Comparison of ENCODE assay signal across 8 cellular contexts in the genomic region with DNA sequence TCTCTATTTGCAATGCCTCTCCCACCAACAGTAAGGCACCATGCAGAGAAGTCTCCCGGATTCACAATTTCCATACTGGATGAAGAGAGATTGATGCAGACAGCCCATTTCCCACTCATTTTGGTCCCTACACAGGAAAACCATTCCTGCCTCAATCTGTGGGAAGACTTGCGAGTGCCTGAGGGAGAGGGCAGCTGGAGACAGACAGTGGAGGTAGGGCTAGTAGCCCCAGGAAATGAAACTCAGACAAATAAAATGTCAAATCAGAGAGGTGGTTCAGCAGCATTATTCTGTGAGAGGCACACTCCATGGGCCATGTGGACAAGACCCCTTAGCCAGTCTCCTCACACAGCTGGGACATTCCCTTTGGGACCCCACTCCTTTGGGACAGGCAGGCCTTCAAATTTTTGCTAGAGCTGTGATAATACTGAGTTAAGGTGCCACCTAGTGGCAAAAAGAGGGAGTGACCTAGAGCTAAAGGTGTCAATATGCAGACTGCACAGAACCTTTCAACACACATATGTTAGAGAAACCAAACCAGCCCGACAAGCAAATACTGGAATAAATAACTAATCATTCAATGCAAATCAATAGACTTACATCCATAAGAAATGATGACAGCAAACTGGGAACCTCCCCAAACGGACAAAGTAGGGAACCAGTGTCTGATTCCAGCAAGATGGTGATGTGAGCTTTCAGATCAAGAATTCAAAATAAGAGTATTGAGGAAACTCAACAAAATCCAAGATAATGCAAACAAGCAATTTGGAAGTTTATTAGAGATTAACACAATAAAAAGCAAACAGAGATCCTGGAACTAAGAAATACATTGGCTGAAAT.
DNase-seq lines count a peak whose midpoint lies in the region; ATAC-seq, FAIRE-seq and TF ChIP-seq lines count a peak whose summit lies in the region.

No MANE protein-coding gene starts in this region.

- H3K9me3 ChIP-seq in Caco-2: no peaks in the 10 kb centered on the region
- H3K9me3 ChIP-seq in small intestine (ENCODE audit: control insufficient read depth, low read depth): no peaks in the 10 kb centered on the region

- H3K4me1 Mint-ChIP-seq in Caco-2 (ENCODE audit: low read depth, unreplicated experiment): no peaks in the 10 kb centered on the region

- WGBS in small intestine, 3 donors: 59 to 71% (median 64%) methylated on average over 4 of the region's 4 CpGs

- H3K9me3 Mint-ChIP-seq in Caco-2 (ENCODE audit: unreplicated experiment): no peaks in the 10 kb centered on the region

- no peaks in the 10 kb centered on the region for H3K36me3 Mint-ChIP-seq in Caco-2 (ENCODE audit: insufficient read depth, unreplicated experiment)

- H3K27me3 Mint-ChIP-seq in Caco-2 (ENCODE audit: insufficient read depth, unreplicated experiment): no peaks in the 10 kb centered on the region

- ATAC-seq in HG02763 (IDR thresholded peaks at IDR 0.05; ENCODE audit: unreplicated experiment) (peak; percentile 71), esophagus mucosa (peak; percentile 31), Right ventricle myocardium inferior (no peak)

- no peak overlapping the region for H3K27ac ChIP-seq in small intestine (ENCODE audit: low read depth in 1 of 2, low read length in 1 of 2)

- H3K36me3 ChIP-seq in Caco-2 (ENCODE audit: control insufficient read depth, insufficient read depth, low read length): no peaks in the 10 kb centered on the region
- no peaks in the 10 kb centered on the region for H3K36me3 ChIP-seq in small intestine (ENCODE audit: control insufficient read depth in 2 of 2, insufficient read depth in 2 of 2, low read length in 2 of 2)

- in situ Hi-C loops in GM13976 (cut with MboI; ENCODE audit: low sequenced_read_pairs, unreplicated experiment): no loop called here

- CTCF ChIA-PET in Caco-2 (lab: Charles Lee): no interaction called here

- no peaks in the 10 kb centered on the region for H3K4me1 ChIP-seq in Caco-2
- no peaks in the 10 kb centered on the region for H3K4me1 ChIP-seq in small intestine (ENCODE audit: control insufficient read depth in 2 of 2, insufficient read depth in 1 of 2, low read depth in 1 of 2, low read length in 1 of 2)

- no peak for FAIRE-seq in small intestine (lab: Jason Lieb, UNC)

- H3K27me3 ChIP-seq in Caco-2 (replicated peaks; ENCODE audit: control insufficient read depth, insufficient read depth, low read length) (no peaks in the 10 kb centered on the region), small intestine (ENCODE audit: control insufficient read depth in 2 of 2, insufficient read depth in 2 of 2, low read length in 2 of 2) (no peaks in the 10 kb centered on the region)

- DNase-seq in Caco-2: peak; percentile 34 to 58
- DNase-seq in GM13976 (ENCODE audit: low spot score): peak; percentile 32
- peak; percentile 9 for DNase-seq in NOMO-1 treated with DMSO at 0.1 percent for 48 hours (lab: John Stamatoyannopoulos, UW; ENCODE audit: unreplicated experiment)
- DNase-seq in small intestine: peak; percentile 24
- no peak for DNase-seq in HPDE6-E6E7 (ENCODE audit: extremely low spot score)
- DNase-seq in Right ventricle myocardium inferior (ENCODE audit: missing footprints): no peak

- POLR2A ChIA-PET in Caco-2 (lab: Charles Lee): no interaction called here

- peak; percentile 59 to 60 for TF ChIP-seq CTCF in Caco-2 (IDR thresholded peaks at IDR 0.05; ENCODE audit: insufficient read depth in 1 of 2, low read depth in 1 of 2, low read length in 1 of 2, severe bottlenecking in 1 of 2, unreplicated experiment in 1 of 2)
- TF ChIP-seq CTCF in GM13976 (IDR thresholded peaks at IDR 0.05; ENCODE audit: borderline replicate concordance, control extremely low read depth, extremely low read depth, insufficient read depth, missing control alignments): peak; percentile 53

- BruUV-seq in Caco-2 (replicated peaks; lab: Mats Ljungman, UMichigan): no TSS peak

- intact Hi-C loops in Caco-2 (cut with micrococcal nuclease; ENCODE audit: unreplicated experiment): loop anchor here (10.0 kb wide), 2 partner anchors 333 to 1753 kb away; no protein-coding TSS in a partner anchor
- intact Hi-C loops in Right ventricle myocardium inferior (cut with DNase I): no loop called here

- no peak overlapping the region for H3K4me3 Mint-ChIP-seq in Caco-2 (ENCODE audit: unreplicated experiment)

- no peak overlapping the region for H3K27ac Mint-ChIP-seq in Caco-2 (ENCODE audit: unreplicated experiment)

- H3K4me3 ChIP-seq in Caco-2 (ENCODE audit: low read depth, low read length) (no peak overlapping the region), small intestine (ENCODE audit: low read depth in 1 of 2, low read length in 2 of 2) (no peak overlapping the region)

Comparison
In these comparisons a context has a peak if more than half of its experiments do, and no peak if none do; other contexts are left out.
1. DNase-seq: peak in Caco-2 (2 of 2), GM13976 (single experiment), NOMO-1 treated with DMSO at 0.1 percent for 48 hours (single experiment) and small intestine (single experiment); none in HPDE6-E6E7 (single experiment) and Right ventricle myocardium inferior (single experiment).